In the genomic region with DNA sequence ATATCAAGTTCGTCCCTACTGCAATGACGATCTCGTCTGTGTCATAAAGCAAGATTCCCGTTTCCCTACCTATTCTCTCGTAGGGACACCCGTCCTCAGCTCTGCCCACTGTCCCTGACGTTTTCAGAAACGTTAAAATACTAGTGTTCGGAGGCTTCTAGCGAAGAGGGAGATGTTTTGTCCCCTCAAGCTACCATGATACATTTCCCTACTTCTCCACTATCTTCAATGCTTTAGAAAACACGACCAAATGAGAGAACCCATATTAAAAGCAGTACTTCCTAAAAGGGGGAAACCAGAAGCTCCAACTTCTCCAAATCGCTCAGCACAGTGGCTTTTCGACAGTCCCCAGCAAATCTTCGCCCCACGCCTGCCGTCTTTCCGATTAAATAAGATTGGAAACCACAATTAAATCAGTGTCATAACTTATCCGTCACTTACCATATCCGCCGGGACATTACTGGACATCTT, we compare ENCODE assay signal across 8 cellular contexts. TPM values are rescaled to one million over a fixed set of nuclear protein-coding genes. Genes with fewer than 3 reads are reported as not detected.
DNase-seq lines count a peak whose midpoint lies in the region; ATAC-seq and TF ChIP-seq lines count a peak whose summit lies in the region.

No MANE protein-coding gene starts in this region.

- in situ Hi-C loops in gastrocnemius medialis (cut with MboI; ENCODE audit: low sequenced_read_pairs in 4 of 4) = loop anchor here in 1 of 4 donors (5.0 to 10.0 kb wide), 2 partner anchors 263 to 766 kb away; partner anchors contain the start of gene USPL1

- H3K27ac ChIP-seq in OCI-LY3 (ENCODE audit: low read length) (peak overlapping the region; percentile 55), iPS DF 6.9 (ENCODE audit: low read length) (no peak overlapping the region), gastrocnemius medialis (peak overlapping the region; percentile 98 to 100 (median 100))

- H3K4me2 ChIP-seq in OCI-LY3 (ENCODE audit: low read length) = peak overlapping the region; percentile 92

- peaks cover 16% of the 10 kb centered on the region; the same call in 1 of the 2 replicates for H4K20me1 ChIP-seq in OCI-LY3 (ENCODE audit: insufficient read depth, low read length)

- H3K79me2 ChIP-seq in OCI-LY3 (ENCODE audit: low read length) = peaks cover 43% of the 10 kb centered on the region

- ATAC-seq in Right ventricle myocardium inferior (no peak), left ventricle myocardium superior (no peak), gastrocnemius medialis (peak; percentile 14 to 25), GM21515 (IDR thresholded peaks at IDR 0.05; ENCODE audit: unreplicated experiment) (no peak)

- WGBS in iPS DF 6.9 (ENCODE audit: insufficient coverage, insufficient read length) = no CpG with 5 or more reads among the region's 20 CpGs

- TF ChIP-seq CTCF in OCI-LY3 (IDR thresholded peaks at IDR 0.05; ENCODE audit: low read depth, low read length) = no peak
- no peak for TF ChIP-seq CTCF in gastrocnemius medialis (IDR thresholded peaks at IDR 0.05 in 4 of 5, conservative IDR thresholded peaks at IDR 0.05 in 1 of 5)

- H3K4me1 ChIP-seq in OCI-LY3 (ENCODE audit: low read length) = peaks cover 24% of the 10 kb centered on the region
- H3K4me1 ChIP-seq in adipocyte (ENCODE audit: control insufficient read depth, insufficient read depth, low read length) = peaks cover 52% of the 10 kb centered on the region
- peaks cover 2% of the 10 kb centered on the region; the same call in 1 of the 2 replicates for H3K4me1 ChIP-seq in iPS DF 6.9 (ENCODE audit: control insufficient read depth, insufficient read depth, low read length)
- H3K4me1 ChIP-seq in gastrocnemius medialis = peaks cover 38 to 40% of the 10 kb centered on the region in 2 donors

- H3K27me3 ChIP-seq in OCI-LY3 (ENCODE audit: low read depth, low read length) (no peaks in the 10 kb centered on the region), adipocyte (replicated peaks; ENCODE audit: control insufficient read depth, insufficient read depth, low read length) (no peaks in the 10 kb centered on the region), iPS DF 6.9 (ENCODE audit: control insufficient read depth, insufficient read depth, low read length) (no peaks in the 10 kb centered on the region), gastrocnemius medialis (no peaks in the 10 kb centered on the region)

- peak overlapping the region; percentile 92 for H3K9ac ChIP-seq in OCI-LY3 (ENCODE audit: low read length)
- peak overlapping the region; percentile 88 for H3K9ac ChIP-seq in adipocyte (ENCODE audit: low read length)

- H3K9me3 ChIP-seq in OCI-LY3 (ENCODE audit: insufficient read depth, low read length) (no peaks in the 10 kb centered on the region), adipocyte (ENCODE audit: control insufficient read depth, low read length) (no peaks in the 10 kb centered on the region), iPS DF 6.9 (ENCODE audit: control insufficient read depth, insufficient read depth, low read length) (no peaks in the 10 kb centered on the region), gastrocnemius medialis (no peaks in the 10 kb centered on the region)

- H3K36me3 ChIP-seq in OCI-LY3 (replicated peaks; ENCODE audit: low read depth, low read length) (no peaks in the 10 kb centered on the region), adipocyte (ENCODE audit: control insufficient read depth, insufficient read depth, low read length, severe bottlenecking) (no peaks in the 10 kb centered on the region), iPS DF 6.9 (ENCODE audit: control insufficient read depth, insufficient read depth, low read length) (no peaks in the 10 kb centered on the region), gastrocnemius medialis (no peaks in the 10 kb centered on the region)

- H2AFZ ChIP-seq in OCI-LY3 (ENCODE audit: low read depth, low read length) = peak overlapping the region; percentile 51; the same call in 1 of the 2 replicates

- intact Hi-C loops in Right ventricle myocardium inferior (cut with DNase I) = loop anchor here (5.0 to 10.0 kb wide), 2 partner anchors 77 to 344 kb away; no protein-coding TSS in a partner anchor
- intact Hi-C loops in left ventricle myocardium superior (cut with micrococcal nuclease) = loop anchor here (5.0 kb wide), 1 partner anchor 263 kb away; no protein-coding TSS in a partner anchor
- intact Hi-C loops in gastrocnemius medialis (cut with DNase I; ENCODE audit: low total_unique reads) = loop anchor here (1.0 to 10.0 kb wide), 2 partner anchors 254 to 768 kb away; partner anchors contain the start of genes SLC7A1 and USPL1

- DNase-seq in Right ventricle myocardium inferior (ENCODE audit: missing footprints) (peak; percentile 71), left ventricle myocardium superior (no peak), adipocyte (ENCODE audit: low read depth) (peak; percentile 66), iPS DF 6.9 (ENCODE audit: low read depth, low spot score) (no peak), gastrocnemius medialis (no peak), GM03348 (ENCODE audit: low spot score) (no peak)

- no peak for TF ChIP-seq POLR2A in gastrocnemius medialis (IDR thresholded peaks at IDR 0.05)

- peak overlapping the region; percentile 92 for H3K4me3 ChIP-seq in OCI-LY3 (ENCODE audit: low read length)
- peak overlapping the region; percentile 99 for H3K4me3 ChIP-seq in adipocyte (ENCODE audit: low read length)
- H3K4me3 ChIP-seq in iPS DF 6.9 (ENCODE audit: low read length) = peak overlapping the region; percentile 84; the same call in 1 of the 2 replicates
- peak overlapping the region; percentile 76 to 97 (median 95) for H3K4me3 ChIP-seq in gastrocnemius medialis

RNA-seq across cellular contexts. Expression of gene UBL3, which starts 1.3 kb away (rescaled TPM):
- 22.3 TPM for total RNA-seq in Right ventricle myocardium inferior
- 22.6 TPM for total RNA-seq in left ventricle myocardium superior
- 10 to 100 TPM; 27.8 to 32.4 (median 29.4) TPM for total RNA-seq in gastrocnemius medialis

Comparison
In these comparisons a context has a peak if more than half of its experiments do, and no peak if none do; other contexts are left out.
1. DNase-seq: peak in Right ventricle myocardium inferior (single experiment) and adipocyte (single experiment); none in left ventricle myocardium superior (single experiment), iPS DF 6.9 (single experiment), gastrocnemius medialis (0 of 2) and GM03348 (single experiment).
2. ATAC-seq: peak in gastrocnemius medialis (2 of 2); none in Right ventricle myocardium inferior (single experiment), left ventricle myocardium superior (single experiment) and GM21515 (single experiment).
3. Peak in every context shown above with its lines, with median percentiles within 50 percentile points of each other: H3K4me3 ChIP-seq.